In genomic region chr22:21797444-21798221, GRCh38 we compare ENCODE assay signal across 17 cellular contexts.
DNase-seq lines count a peak whose midpoint lies in the region; ATAC-seq and TF ChIP-seq lines count a peak whose summit lies in the region.
"Had no signal": no experiment of that assay in that cellular context is flagged by ENCODE, and none has a peak within 500 bp of the region (broad histone marks: within the 10 kb centered on the region; RNA-seq: fewer than 3 reads in every experiment).

No MANE protein-coding gene starts in this region.

- H3K27me3 ChIP-seq in CD4-positive, alpha-beta memory T cell (ENCODE audit: insufficient read depth, low read length), result no peaks in the 10 kb centered on the region
- H3K27me3 ChIP-seq in ascending aorta, result no peaks in the 10 kb centered on the region
- no peaks in the 10 kb centered on the region for H3K27me3 ChIP-seq in psoas muscle (ENCODE audit: insufficient read depth in 3 of 3, low read length in 2 of 3)
- H3K27me3 ChIP-seq in colonic mucosa, result no peaks in the 10 kb centered on the region
- no peaks in the 10 kb centered on the region for H3K27me3 ChIP-seq in suprapubic skin
- H3K27me3 ChIP-seq: BLaER1 treated with 17β-estradiol and CSF1 and Interleukin-3, amounts not matched to agents 10 nM and 100 nM; SJSA1; upper lobe of left lung had no signal

- POLR2A ChIA-PET in CD4-positive, alpha-beta memory T cell (lab: Charles Lee; ENCODE audit: partially characterized antibody), result no interaction called here

- TF ChIP-seq EP300 in suprapubic skin (IDR thresholded peaks at IDR 0.05), result no peak

- peak overlapping the region in 4 of 7 donors; percentile 30 to 83 (median 41) for H3K27ac Mint-ChIP-seq in CD4-positive, alpha-beta memory T cell

- ATAC-seq in psoas muscle, result peak; percentile 39 to 59 (median 51)
- ATAC-seq: GM12878 had no signal

- peaks cover 0 to 9% (median 5%) of the 10 kb centered on the region in 4 donors for H3K4me1 Mint-ChIP-seq in CD4-positive, alpha-beta memory T cell

- TF ChIP-seq POLR2A in suprapubic skin (IDR thresholded peaks at IDR 0.05), result no peak

- no peaks in the 10 kb centered on the region for H3K4me1 ChIP-seq in CD4-positive, alpha-beta memory T cell (ENCODE audit: insufficient read depth, low read length)
- H3K4me1 ChIP-seq in ascending aorta, result peaks cover 0 to 3% of the 10 kb centered on the region in 2 donors
- peaks cover 29% of the 10 kb centered on the region for H3K4me1 ChIP-seq in psoas muscle
- H3K4me1 ChIP-seq in colonic mucosa, result no peaks in the 10 kb centered on the region
- peaks cover 3% of the 10 kb centered on the region for H3K4me1 ChIP-seq in suprapubic skin
- H3K4me1 ChIP-seq: SJSA1 had no signal

- WGBS in psoas muscle, 3 donors, result 57 to 66% (median 60%) methylated on average over 5 of the region's 5 CpGs
- WGBS in suprapubic skin, result 76% methylated on average over 5 of the region's 5 CpGs

- H3K27me3 Mint-ChIP-seq in CD4-positive, alpha-beta memory T cell, result no peaks in the 10 kb centered on the region

- CTCF ChIA-PET in CD4-positive, alpha-beta memory T cell (lab: Charles Lee; ENCODE audit: partially characterized antibody), result no interaction called here

- no peak for DNase-seq in CD4-positive, alpha-beta memory T cell
- no peak for DNase-seq in ascending aorta (ENCODE audit: low spot score in 2 of 2)
- DNase-seq in fibroblast of peridontal ligament (ENCODE audit: extremely low read depth), result peak; percentile 11
- no peak for DNase-seq in psoas muscle
- no peak for DNase-seq in colonic mucosa
- DNase-seq in suprapubic skin (ENCODE audit: low spot score in 2 of 2), result no peak
- DNase-seq in activated CD4-positive, alpha-beta T cell treated with anti-CD3 and anti-CD28 coated beads for 1 hour, result no peak
- no peak for DNase-seq in stimulated activated CD4-positive, alpha-beta T cell treated with anti-CD3 and anti-CD28 coated beads, Interleukin-4, amount 100 ng/mL, for 1 hour
- DNase-seq: activated naive CD4-positive, alpha-beta T cell; DMS79 treated with DMSO at 0.1 percent for 48 hours; islet precursor cell; NCI-H2171; upper lobe of left lung had no signal

- H3K9ac ChIP-seq in colonic mucosa (ENCODE audit: low read depth in 2 of 2, low read length in 2 of 2), result no peak overlapping the region
- H3K9ac ChIP-seq: BLaER1 treated with 17β-estradiol and CSF1 and Interleukin-3, amounts not matched to agents 10 nM and 100 nM had no signal

- no peaks in the 10 kb centered on the region for H3K9me3 Mint-ChIP-seq in CD4-positive, alpha-beta memory T cell

- no peak for TF ChIP-seq CTCF in ascending aorta (IDR thresholded peaks at IDR 0.05)
- no peak for TF ChIP-seq CTCF in psoas muscle (IDR thresholded peaks at IDR 0.05)
- TF ChIP-seq CTCF in colonic mucosa (IDR thresholded peaks at IDR 0.05), result no peak
- no peak for TF ChIP-seq CTCF in suprapubic skin (IDR thresholded peaks at IDR 0.05)

- peaks cover 17% of the 10 kb centered on the region for H3K36me3 ChIP-seq in CD4-positive, alpha-beta memory T cell (ENCODE audit: insufficient read depth, low read length)
- H3K36me3 ChIP-seq in ascending aorta, result peaks cover 34 to 46% of the 10 kb centered on the region in 2 donors
- H3K36me3 ChIP-seq in psoas muscle (ENCODE audit: insufficient read depth in 1 of 2, low read depth in 1 of 2), result peaks cover 7 to 55% of the 10 kb centered on the region in 2 donors
- H3K36me3 ChIP-seq in colonic mucosa, result peaks cover 8% of the 10 kb centered on the region
- peaks cover 67% of the 10 kb centered on the region for H3K36me3 ChIP-seq in suprapubic skin

- H3K27ac ChIP-seq in CD4-positive, alpha-beta memory T cell (ENCODE audit: low read depth, low read length), result no peak overlapping the region
- H3K27ac ChIP-seq in ascending aorta (peak overlapping the region; percentile 28 to 56), psoas muscle (peak overlapping the region; percentile 56), colonic mucosa (no peak overlapping the region), suprapubic skin (no peak overlapping the region)
- H3K27ac ChIP-seq: BLaER1 treated with 17β-estradiol and CSF1 and Interleukin-3, amounts not matched to agents 10 nM and 100 nM; SJSA1; upper lobe of left lung had no signal

- H3K4me3 Mint-ChIP-seq in CD4-positive, alpha-beta memory T cell, result no peak overlapping the region

- no peak overlapping the region for H3K4me3 ChIP-seq in CD4-positive, alpha-beta memory T cell (ENCODE audit: low read length in 2 of 2)
- H3K4me3 ChIP-seq in ascending aorta, result no peak overlapping the region
- no peak overlapping the region for H3K4me3 ChIP-seq in psoas muscle
- no peak overlapping the region for H3K4me3 ChIP-seq in colonic mucosa
- no peak overlapping the region for H3K4me3 ChIP-seq in suprapubic skin
- H3K4me3 ChIP-seq: BLaER1 treated with 17β-estradiol and CSF1 and Interleukin-3, amounts not matched to agents 10 nM and 100 nM; coronary artery; GM12878; SJSA1; upper lobe of left lung had no signal

- no peaks in the 10 kb centered on the region for H3K9me3 ChIP-seq in CD4-positive, alpha-beta memory T cell (ENCODE audit: control insufficient read depth in 1 of 2, low read length in 2 of 2)
- no peaks in the 10 kb centered on the region for H3K9me3 ChIP-seq in ascending aorta
- no peaks in the 10 kb centered on the region for H3K9me3 ChIP-seq in psoas muscle
- H3K9me3 ChIP-seq in colonic mucosa, result no peaks in the 10 kb centered on the region
- no peaks in the 10 kb centered on the region for H3K9me3 ChIP-seq in suprapubic skin
- H3K9me3 ChIP-seq: BLaER1 treated with 17β-estradiol and CSF1 and Interleukin-3, amounts not matched to agents 10 nM and 100 nM; SJSA1; upper lobe of left lung had no signal

- intact Hi-C loops in CD4-positive, alpha-beta memory T cell (cut with micrococcal nuclease), result no loop called here
- intact Hi-C loops in ascending aorta (cut with DNase I) (no loop called here), psoas muscle (cut with DNase I) (loop anchor here (5.0 kb wide), 1 partner anchor 70 kb away; the partner anchor contains the start of gene MAPK1 (in 2 of the 2)), colonic mucosa (cut with DNase I) (no loop called here)

- peaks cover 35 to 50% of the 10 kb centered on the region in 2 donors for H3K36me3 Mint-ChIP-seq in CD4-positive, alpha-beta memory T cell

Comparison
In these comparisons a context has a peak if more than half of its experiments do, and no peak if none do; other contexts are left out.
1. H3K27ac ChIP-seq: peak in ascending aorta (2 of 2) and psoas muscle (single experiment); none in CD4-positive, alpha-beta memory T cell (single experiment), colonic mucosa (single experiment) and suprapubic skin (single experiment).
2. intact Hi-C loops: an anchor here in psoas muscle (5.0 kb wide); none called in CD4-positive, alpha-beta memory T cell, ascending aorta and colonic mucosa.